24 cellular contexts compared by ENCODE assay signal in the genomic region with DNA sequence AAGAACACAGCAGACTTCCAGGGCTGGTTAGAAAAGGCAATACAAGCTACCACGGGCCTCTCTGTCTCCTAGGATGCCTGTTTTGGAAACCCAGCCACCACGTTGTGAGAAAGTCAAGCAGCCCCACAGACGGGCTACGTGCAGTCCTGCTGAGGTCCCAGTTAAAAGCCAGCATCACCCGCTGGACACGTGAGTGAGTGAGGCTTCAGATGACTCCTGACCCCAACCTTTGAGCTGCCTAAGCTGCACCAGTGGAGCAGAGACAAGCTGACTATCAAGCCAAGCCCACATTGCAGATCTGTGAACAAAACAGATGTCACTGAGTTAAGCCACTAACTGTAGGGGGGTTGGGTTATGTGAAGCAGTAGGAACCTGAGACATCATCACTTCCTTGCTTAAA.
DNase-seq lines count a peak whose midpoint lies in the region; ATAC-seq and TF ChIP-seq lines count a peak whose summit lies in the region.
"Had no signal": no experiment of that assay in that cellular context is flagged by ENCODE, and none has a peak within 500 bp of the region (broad histone marks: within the 10 kb centered on the region; RNA-seq: fewer than 3 reads in every experiment).

No MANE protein-coding gene starts in this region.

- H3K4me1 ChIP-seq in esophagus muscularis mucosa (peaks cover 0 to 13% (median 7%) of the 10 kb centered on the region in 4 donors), right lobe of liver (peaks cover 0 to 10% (median 0%) of the 10 kb centered on the region in 4 donors), heart left ventricle (no peaks in the 10 kb centered on the region), esophagus squamous epithelium (no peaks in the 10 kb centered on the region)
- H3K4me1 ChIP-seq: SJCRH30 had no signal

- H3K27me3 ChIP-seq in esophagus muscularis mucosa (no peaks in the 10 kb centered on the region), right lobe of liver (no peaks in the 10 kb centered on the region), heart left ventricle (no peaks in the 10 kb centered on the region), esophagus squamous epithelium (peaks cover 0 to 9% (median 0%) of the 10 kb centered on the region in 4 donors)

- no peak for TF ChIP-seq POLR2A in esophagus muscularis mucosa (IDR thresholded peaks at IDR 0.05; ENCODE audit: low read depth)
- no peak for TF ChIP-seq POLR2A in right lobe of liver (IDR thresholded peaks at IDR 0.05)
- no peak for TF ChIP-seq POLR2A in heart left ventricle (IDR thresholded peaks at IDR 0.05)
- TF ChIP-seq POLR2A in esophagus squamous epithelium (IDR thresholded peaks at IDR 0.05) = no peak

- no peaks in the 10 kb centered on the region for H3K9me3 ChIP-seq in esophagus muscularis mucosa
- no peaks in the 10 kb centered on the region for H3K9me3 ChIP-seq in right lobe of liver
- no peaks in the 10 kb centered on the region for H3K9me3 ChIP-seq in heart left ventricle
- no peaks in the 10 kb centered on the region for H3K9me3 ChIP-seq in esophagus squamous epithelium
- H3K9me3 ChIP-seq: SJCRH30 had no signal

- H3K27me3 Mint-ChIP-seq in natural killer cell (ENCODE audit: low read depth in 2 of 2) = peaks cover 0 to 14% of the 10 kb centered on the region in 2 donors

- no peak for TF ChIP-seq EP300 in esophagus muscularis mucosa (IDR thresholded peaks at IDR 0.05)

- H3K27ac Mint-ChIP-seq in natural killer cell = no peak overlapping the region

- H3K9me3 Mint-ChIP-seq in natural killer cell = peaks cover 0 to 2% of the 10 kb centered on the region in 2 donors

- ATAC-seq in right lobe of liver (peak; percentile 98 to 99 (median 98)), heart left ventricle (no peak), HG02763 (IDR thresholded peaks at IDR 0.05; ENCODE audit: unreplicated experiment) (no peak), natural killer cell (no peak)
- ATAC-seq: GM12878, HCT116, K562, PC-3 had no signal

- no peaks in the 10 kb centered on the region for H3K36me3 Mint-ChIP-seq in natural killer cell

- H3K27ac ChIP-seq in esophagus muscularis mucosa (replicated peaks in 1 of 4) = no peak overlapping the region
- peak overlapping the region in 1 of 3 donors; percentile 64 for H3K27ac ChIP-seq in right lobe of liver
- no peak overlapping the region for H3K27ac ChIP-seq in heart left ventricle
- no peak overlapping the region for H3K27ac ChIP-seq in esophagus squamous epithelium
- H3K27ac ChIP-seq: SJCRH30 had no signal

- intact Hi-C loops in esophagus muscularis mucosa (cut with DNase I) = no loop called here
- intact Hi-C loops in right lobe of liver (cut with DNase I) = no loop called here
- intact Hi-C loops in heart left ventricle (cut with DNase I) = loop anchor here in 1 of 10 donors (10.0 kb wide), 1 partner anchor 233 kb away; no protein-coding TSS in a partner anchor
- intact Hi-C loops in esophagus squamous epithelium (cut with DNase I) = no loop called here
- intact Hi-C loops in natural killer cell (cut with micrococcal nuclease) = no loop called here

- 87% methylated on average over 3 of the region's 6 CpGs for WGBS in esophagus muscularis mucosa
- WGBS in right lobe of liver (ENCODE audit: insufficient coverage, low coverage, low lambda C conversion rate, missing lambda C conversion rate) = 16% methylated on average over 6 of the region's 6 CpGs
- 58 to 80% (median 65%) methylated on average over 3 to 6 of the region's 6 CpGs for WGBS in heart left ventricle, 4 donors
- 63 to 67% methylated on average over 4 to 5 of the region's 6 CpGs for WGBS in esophagus squamous epithelium, 2 donors

- H3K4me3 ChIP-seq in esophagus muscularis mucosa = no peak overlapping the region
- no peak overlapping the region for H3K4me3 ChIP-seq in right lobe of liver
- H3K4me3 ChIP-seq in heart left ventricle = no peak overlapping the region
- no peak overlapping the region for H3K4me3 ChIP-seq in esophagus squamous epithelium
- H3K4me3 ChIP-seq: GM12878, K562, SJCRH30 had no signal

- H3K4me3 Mint-ChIP-seq in natural killer cell = no peak overlapping the region

- DNase-seq in NCI-H1694 treated with DMSO at 0.1 percent for 48 hours (lab: John Stamatoyannopoulos, UW) (peak; percentile 10), NCI-H524 treated with DMSO at 0.1 percent for 48 hours (lab: John Stamatoyannopoulos, UW) (peak; percentile 67), esophagus muscularis mucosa (ENCODE audit: extremely low spot score) (peak; percentile 37), right lobe of liver (peak; percentile 73 to 91 (median 82)), heart left ventricle (no peak), esophagus squamous epithelium (lab: John Stamatoyannopoulos, UW) (no peak), natural killer cell (no peak)
- DNase-seq: EL; GDM1; Kasumi-1; MV-4-11; NCI-H1105; NCI-H1436 treated with DMSO at 0.1 percent for 48 hours; NCI-H2029; NCI-H226; NCI-H510A; NCI-H748 treated with DMSO at 0.1 percent for 48 hours; NK-92 treated with Interleukin-12 subunit alpha and Interleukin-12 subunit beta, amount 100 ng/mL, for 24 hours; SJCRH30 had no signal

- TF ChIP-seq CTCF in esophagus muscularis mucosa (IDR thresholded peaks at IDR 0.05) (no peak), right lobe of liver (IDR thresholded peaks at IDR 0.05) (no peak), heart left ventricle (IDR thresholded peaks at IDR 0.05) (no peak), esophagus squamous epithelium (IDR thresholded peaks at IDR 0.05) (no peak), natural killer cell (IDR thresholded peaks at IDR 0.05) (no peak)

- H3K4me1 Mint-ChIP-seq in natural killer cell = no peaks in the 10 kb centered on the region

- no peaks in the 10 kb centered on the region for H3K36me3 ChIP-seq in esophagus muscularis mucosa
- H3K36me3 ChIP-seq in right lobe of liver = no peaks in the 10 kb centered on the region
- H3K36me3 ChIP-seq in heart left ventricle = no peaks in the 10 kb centered on the region
- no peaks in the 10 kb centered on the region for H3K36me3 ChIP-seq in esophagus squamous epithelium
- H3K36me3 ChIP-seq: SJCRH30 had no signal

Comparison
In these comparisons a context has a peak if more than half of its experiments do, and no peak if none do; other contexts are left out.
1. DNase-seq: peak in NCI-H1694 treated with DMSO at 0.1 percent for 48 hours (single experiment), NCI-H524 treated with DMSO at 0.1 percent for 48 hours (single experiment), esophagus muscularis mucosa (single experiment) and right lobe of liver (3 of 3); none in heart left ventricle (0 of 5), esophagus squamous epithelium (single experiment) and natural killer cell (single experiment).
2. ATAC-seq: peak in right lobe of liver (4 of 4); none in heart left ventricle (0 of 4), HG02763 (single experiment) and natural killer cell (0 of 3).